ENCODE assay signal across 18 cellular contexts in the genomic region with DNA sequence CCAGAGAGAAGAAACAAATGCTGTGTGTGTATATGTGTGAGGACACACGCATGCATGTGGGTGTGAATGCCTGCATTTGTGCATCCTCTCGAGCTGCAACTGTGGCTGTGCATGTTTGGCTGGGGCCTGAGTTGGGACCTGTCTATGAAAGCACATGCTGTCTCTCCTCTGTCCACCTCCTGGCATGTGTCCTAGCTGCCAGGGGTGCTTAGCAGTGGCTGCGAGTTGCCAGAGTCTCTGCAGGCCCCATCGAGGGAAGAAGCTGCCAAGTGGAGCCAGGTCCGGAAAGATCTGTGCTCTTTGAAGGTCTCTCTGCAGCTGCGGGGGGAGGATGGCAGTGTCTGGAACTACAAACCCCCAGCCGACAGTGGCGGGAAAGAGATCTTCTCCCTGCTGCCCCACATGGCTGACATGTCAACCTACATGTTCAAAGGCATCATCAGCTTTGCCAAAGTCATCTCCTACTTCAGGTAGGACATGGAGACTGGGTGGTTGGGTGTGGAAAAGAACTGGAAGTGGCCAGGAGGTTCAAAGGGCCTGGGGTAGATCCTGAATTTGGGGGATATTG. TPM values are rescaled to one million over a fixed set of nuclear protein-coding genes. Genes with fewer than 3 reads are reported as not detected.
DNase-seq lines count a peak whose midpoint lies in the region; ATAC-seq, FAIRE-seq and TF ChIP-seq lines count a peak whose summit lies in the region.
"Had no signal": no experiment of that assay in that cellular context is flagged by ENCODE, and none has a peak within 500 bp of the region (broad histone marks: within the 10 kb centered on the region; RNA-seq: fewer than 3 reads in every experiment).

No MANE protein-coding gene starts in this region.

- H3K36me3 ChIP-seq in right atrium auricular region: no peaks in the 10 kb centered on the region
- no peaks in the 10 kb centered on the region for H3K36me3 ChIP-seq in K562 (ENCODE audit: control insufficient read depth, insufficient read depth, low read length)
- no peaks in the 10 kb centered on the region for H3K36me3 ChIP-seq in left ventricle myocardium inferior
- H3K36me3 ChIP-seq in osteoblast (ENCODE audit: insufficient read depth, low read length): no peaks in the 10 kb centered on the region
- H3K36me3 ChIP-seq: BLaER1 had no signal

- H3K4me1 Mint-ChIP-seq in T-helper 2 cell treated with Interferon-gamma antibody and Interleukin-4, amounts not matched to agents 5 μg/mL and 100 μg/mL, for 36 hours (ENCODE audit: low read depth): peaks cover 5% of the 10 kb centered on the region

- H3K27me3 Mint-ChIP-seq in T-helper 2 cell treated with Interferon-gamma antibody and Interleukin-4, amounts not matched to agents 5 μg/mL and 100 μg/mL, for 36 hours (ENCODE audit: low read depth): peaks cover under 1% of the 10 kb centered on the region

- intact Hi-C loops in Right ventricle myocardium inferior (cut with DNase I): loop anchor here (10.0 kb wide), 1 partner anchor 98 kb away; no protein-coding TSS in a partner anchor
- intact Hi-C loops in K562 (cut with micrococcal nuclease): loop anchor here (10.0 kb wide), 1 partner anchor 58 kb away; no protein-coding TSS in a partner anchor
- intact Hi-C loops in left ventricle myocardium inferior (cut with micrococcal nuclease): no loop called here

- BruUV-seq in K562 (replicated peaks; lab: Mats Ljungman, UMichigan): no TSS peak

- CTCF ChIA-PET in K562 (lab: Yijun Ruan, JAX; ENCODE audit: low intra/inter-chr PET ratio): no interaction called here

- H3K9me1 ChIP-seq in K562 (ENCODE audit: control insufficient read depth, insufficient read depth, low read length): no peaks in the 10 kb centered on the region

- in situ Hi-C loops in K562 (cut with MboI): no loop called here

- POLR2A ChIA-PET in K562 (lab: Yijun Ruan, JAX): interaction anchor here (1.0 kb wide), 1 partner anchor 12 kb away, joined by 4 read pairs; no protein-coding TSS in a partner anchor

- no peak for TF ChIP-seq RAD21 in K562 (CRISPR knock-in tag; conservative IDR thresholded peaks at IDR 0.05 in 1 of 2, IDR thresholded peaks at IDR 0.05 in 1 of 2)

- H3K79me2 ChIP-seq in K562 (ENCODE audit: control insufficient read depth, insufficient read depth, low read length): no peaks in the 10 kb centered on the region
- H3K79me2 ChIP-seq in osteoblast (ENCODE audit: insufficient read depth, low read length): no peaks in the 10 kb centered on the region

- TF ChIP-seq POLR2A in K562 (conservative IDR thresholded peaks at IDR 0.05): no peak

- H2AFZ ChIP-seq in K562 (ENCODE audit: low read depth, low read length) (peak overlapping the region; percentile 50; the same call in 1 of the 2 replicates), osteoblast (ENCODE audit: low read length) (no peak overlapping the region)

- peak; percentile 78 for DNase-seq in Right ventricle myocardium inferior (ENCODE audit: missing footprints)
- no peak for DNase-seq in right atrium auricular region (ENCODE audit: low spot score)
- peak in 1 of 4 experiments; percentile 13 for DNase-seq in K562 (ENCODE audit: extremely low read depth in 1 of 4, low spot score in 3 of 4)
- DNase-seq in left ventricle myocardium inferior: peak; percentile 68
- DNase-seq in osteoblast (ENCODE audit: insufficient read length, low spot score, missing footprints): peak; percentile 34
- DNase-seq in T-helper 2 cell treated with Interferon-gamma antibody and Interleukin-4, amounts not matched to agents 5 μg/mL and 100 μg/mL, for 36 hours (ENCODE audit: low spot score): no peak
- DNase-seq in substantia nigra (lab: John Stamatoyannopoulos, UW): no peak
- DNase-seq: Caco-2; CD8-positive, alpha-beta memory T cell; DND-41; GDM1 had no signal

- FAIRE-seq in K562 (lab: Jason Lieb, UNC): no peak
- FAIRE-seq: GM12892, H54 had no signal

- WGBS in K562 (ENCODE audit: insufficient coverage, low coverage, missing lambda C conversion rate): 11% methylated on average over 8 of the region's 8 CpGs

- H4K20me1 ChIP-seq in K562 (replicated peaks; ENCODE audit: control insufficient read depth, insufficient read depth, low read length): no peaks in the 10 kb centered on the region
- H4K20me1 ChIP-seq in osteoblast (ENCODE audit: insufficient read depth, low read length): no peaks in the 10 kb centered on the region
- H4K20me1 ChIP-seq: BLaER1 had no signal

- no peaks in the 10 kb centered on the region for H3K9me3 Mint-ChIP-seq in T-helper 2 cell treated with Interferon-gamma antibody and Interleukin-4, amounts not matched to agents 5 μg/mL and 100 μg/mL, for 36 hours
- H3K9me3 Mint-ChIP-seq: CD8-positive, alpha-beta memory T cell had no signal

- no peak for TF ChIP-seq EP300 in K562 (IDR thresholded peaks at IDR 0.05; ENCODE audit: low read length)

- H3K27ac Mint-ChIP-seq in T-helper 2 cell treated with Interferon-gamma antibody and Interleukin-4, amounts not matched to agents 5 μg/mL and 100 μg/mL, for 36 hours: no peak overlapping the region

- no peak overlapping the region for H3K4me3 Mint-ChIP-seq in T-helper 2 cell treated with Interferon-gamma antibody and Interleukin-4, amounts not matched to agents 5 μg/mL and 100 μg/mL, for 36 hours

- ATAC-seq in Right ventricle myocardium inferior (peak; percentile 75), K562 (peak; percentile 40; the same call in 2 of the 3 replicates), HG03520 (IDR thresholded peaks at IDR 0.05; ENCODE audit: unreplicated experiment) (no peak)
- ATAC-seq: HCT116 had no signal

- H3K27me3 ChIP-seq in right atrium auricular region (no peaks in the 10 kb centered on the region), K562 (ENCODE audit: control insufficient read depth in 2 of 2, insufficient read depth in 2 of 2, low read length in 2 of 2) (peaks cover 6 to 25% of the 10 kb centered on the region in 2 experiments; a peak in 4 of 5 replicates), left ventricle myocardium inferior (ENCODE audit: low read depth) (no peaks in the 10 kb centered on the region), osteoblast (ENCODE audit: insufficient read depth, low read length) (no peaks in the 10 kb centered on the region)
- H3K27me3 ChIP-seq: BLaER1 had no signal

- H3K9me3 ChIP-seq in right atrium auricular region (no peaks in the 10 kb centered on the region), K562 (replicated peaks; ENCODE audit: control insufficient read depth, insufficient read depth, low read depth, low read length) (no peaks in the 10 kb centered on the region), left ventricle myocardium inferior (replicated peaks) (no peaks in the 10 kb centered on the region), osteoblast (ENCODE audit: low read depth, low read length) (no peaks in the 10 kb centered on the region)
- H3K9me3 ChIP-seq: BLaER1, Caco-2 had no signal

- H3K4me3 ChIP-seq in right atrium auricular region: no peak overlapping the region
- no peak overlapping the region for H3K4me3 ChIP-seq in K562
- H3K4me3 ChIP-seq in left ventricle myocardium inferior: no peak overlapping the region
- no peak overlapping the region for H3K4me3 ChIP-seq in osteoblast (ENCODE audit: insufficient read depth, low read length)
- H3K4me3 ChIP-seq: BLaER1 had no signal

- H3K36me3 Mint-ChIP-seq in T-helper 2 cell treated with Interferon-gamma antibody and Interleukin-4, amounts not matched to agents 5 μg/mL and 100 μg/mL, for 36 hours (ENCODE audit: low read depth): no peaks in the 10 kb centered on the region
- H3K36me3 Mint-ChIP-seq: CD8-positive, alpha-beta memory T cell had no signal

- no peak overlapping the region for H3K9ac ChIP-seq in K562 (ENCODE audit: insufficient read depth in 1 of 2, low read depth in 2 of 2, low read length in 2 of 2)
- H3K9ac ChIP-seq: BLaER1 had no signal

- TF ChIP-seq CTCF in right atrium auricular region (IDR thresholded peaks at IDR 0.05) (no peak), K562 (IDR thresholded peaks at IDR 0.05 in 2 of 3, conservative IDR thresholded peaks at IDR 0.05 in 1 of 3; ENCODE audit: insufficient read depth in 2 of 3, low read depth in 1 of 3, low read length in 3 of 3) (peak in 1 of 3 experiments; percentile 10; a peak in 1 of 6 replicates), left ventricle myocardium inferior (IDR thresholded peaks at IDR 0.05; ENCODE audit: borderline replicate concordance) (no peak), osteoblast (IDR thresholded peaks at IDR 0.05; ENCODE audit: extremely low read depth, low read depth, low read length) (no peak)

- no peak overlapping the region for H3K4me2 ChIP-seq in K562 (ENCODE audit: insufficient read depth, low read length)
- no peak overlapping the region for H3K4me2 ChIP-seq in osteoblast (ENCODE audit: insufficient read depth, low read length)
- H3K4me2 ChIP-seq: BLaER1 had no signal

- no peak overlapping the region for H3K27ac ChIP-seq in right atrium auricular region
- no peak overlapping the region for H3K27ac ChIP-seq in K562 (ENCODE audit: extremely low read depth, low read depth, low read length)
- peak overlapping the region; percentile 18 for H3K27ac ChIP-seq in left ventricle myocardium inferior (replicated peaks)
- no peak overlapping the region for H3K27ac ChIP-seq in osteoblast (ENCODE audit: low read depth, low read length)
- H3K27ac ChIP-seq in substantia nigra (ENCODE audit: low read depth, low read length, poor library complexity, severe bottlenecking): no peak overlapping the region
- H3K27ac ChIP-seq: 22Rv1, BLaER1 had no signal

- H3K4me1 ChIP-seq in right atrium auricular region (peaks cover 0 to 12% of the 10 kb centered on the region in 2 donors), K562 (replicated peaks in 1 of 2; ENCODE audit: control insufficient read depth in 2 of 2, insufficient read depth in 2 of 2, low read length in 2 of 2) (peaks cover 0 to 6% of the 10 kb centered on the region in 2 experiments; a peak in 2 of 5 replicates), left ventricle myocardium inferior (peaks cover 24% of the 10 kb centered on the region), osteoblast (ENCODE audit: insufficient read depth, low read length) (peaks cover 5% of the 10 kb centered on the region)
- H3K4me1 ChIP-seq: BLaER1, Caco-2 had no signal

RNA-seq across cellular contexts. Expression of a gene that starts 30.7 kb away (rescaled TPM):
- total RNA-seq in Right ventricle myocardium inferior: not detected
- under 1 TPM in 1 of 2 donors, not detected in 1; 0.82 TPM for total RNA-seq in right atrium auricular region
- not detected in 2 replicates for total RNA-seq in K562 (2011; cell fraction: chromatin; rRNA removed; ENCODE audit: low replicate concordance)
- total RNA-seq in K562 (2011; cell fraction: nucleolus; rRNA removed): not detected in 2 replicates
- not detected in 2 replicates for total RNA-seq in K562 (2011; cell fraction: nucleoplasm; rRNA removed)
- not detected in 2 replicates for total RNA-seq in K562 (2014; rRNA removed)
- not detected in 2 replicates for total RNA-seq in K562 (2014; rRNA removed; fragmentation: Illumina TruSeq; extraction: Trizol)
- not detected in 2 replicates for total RNA-seq in K562 (2015; rRNA removed; fragmentation: Illumina TruSeq; extraction: Trizol)
- total RNA-seq in K562 (2021): 0.18 TPM in 1 of 2 replicates, not detected in the other
- polyA plus RNA-seq in K562 (2011; rRNA removed): not detected in 2 replicates
- not detected in 2 replicates for polyA plus RNA-seq in K562 (2011; cell fraction: cytosol; rRNA removed)
- not detected in 2 replicates for polyA plus RNA-seq in K562 (2011; cell fraction: nucleus; rRNA removed)
- 0.03 TPM in 1 of 2 replicates, not detected in the other for polyA plus RNA-seq in K562 (2012)
- polyA plus RNA-seq in K562 (2014; fragmentation: Illumina TruSeq; extraction: Trizol): not detected in 2 replicates
- polyA plus RNA-seq in K562 (2014; fragmentation: Nextera tagmentation; extraction: Ambion mirVana): not detected
- polyA plus RNA-seq in K562 (2014; rRNA removed): not detected in 2 replicates
- polyA minus RNA-seq in K562 (2011; rRNA and poly(A)+ RNA removed): 0.21 TPM in 1 of 2 replicates, not detected in the other
- not detected in 2 replicates for polyA minus RNA-seq in K562 (2011; cell fraction: cytosol; rRNA and poly(A)+ RNA removed)
- not detected in 2 replicates for polyA minus RNA-seq in K562 (2011; cell fraction: nucleus; rRNA and poly(A)+ RNA removed)
- total RNA-seq in left ventricle myocardium inferior: not detected
- 0.36 TPM in 1 of 2 replicates, not detected in the other for total RNA-seq in osteoblast
- total RNA-seq: A673, Caco-2 had no signal

Comparison
In these comparisons a context has a peak if more than half of its experiments do, and no peak if none do; other contexts are left out.
1. DNase-seq: peak in Right ventricle myocardium inferior (single experiment), left ventricle myocardium inferior (single experiment) and osteoblast (single experiment); none in right atrium auricular region (single experiment), T-helper 2 cell treated with Interferon-gamma antibody and Interleukin-4, amounts not matched to agents 5 μg/mL and 100 μg/mL, for 36 hours (single experiment) and substantia nigra (0 of 49).